ENCODE assay signal across 1 cellular context in the genomic region with DNA sequence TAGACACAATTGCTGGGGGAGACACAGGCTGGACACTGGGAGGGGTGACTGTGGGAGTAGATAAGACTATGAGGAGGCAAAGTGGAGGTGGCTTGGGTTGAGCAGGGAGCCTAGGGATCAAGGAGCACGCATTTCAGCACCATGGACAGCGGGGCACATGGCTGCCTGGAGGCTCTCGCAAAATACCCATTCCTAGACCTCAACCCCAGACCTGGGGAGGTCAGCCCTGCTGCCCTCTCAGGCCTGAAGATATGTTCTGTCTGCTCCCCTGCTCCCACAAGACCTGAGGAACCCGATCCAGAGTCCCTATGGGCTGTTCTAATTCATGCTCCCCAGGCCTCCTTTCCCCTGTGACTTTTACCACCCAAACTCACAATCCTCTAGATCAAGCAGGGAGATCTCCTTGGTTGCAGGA.
A peak's percentile ranks its signal among the peaks of the same experiment; 100 is the strongest.
TF ChIP-seq lines count a peak whose summit lies in the region.

No MANE protein-coding gene starts in this region.

TF ChIP-seq in HepG2, 621 proteins besides CTCF, POLR2A, EP300 and RAD21 (continued from another document and continues in another):
- TF ChIP-seq, protein P1, sequence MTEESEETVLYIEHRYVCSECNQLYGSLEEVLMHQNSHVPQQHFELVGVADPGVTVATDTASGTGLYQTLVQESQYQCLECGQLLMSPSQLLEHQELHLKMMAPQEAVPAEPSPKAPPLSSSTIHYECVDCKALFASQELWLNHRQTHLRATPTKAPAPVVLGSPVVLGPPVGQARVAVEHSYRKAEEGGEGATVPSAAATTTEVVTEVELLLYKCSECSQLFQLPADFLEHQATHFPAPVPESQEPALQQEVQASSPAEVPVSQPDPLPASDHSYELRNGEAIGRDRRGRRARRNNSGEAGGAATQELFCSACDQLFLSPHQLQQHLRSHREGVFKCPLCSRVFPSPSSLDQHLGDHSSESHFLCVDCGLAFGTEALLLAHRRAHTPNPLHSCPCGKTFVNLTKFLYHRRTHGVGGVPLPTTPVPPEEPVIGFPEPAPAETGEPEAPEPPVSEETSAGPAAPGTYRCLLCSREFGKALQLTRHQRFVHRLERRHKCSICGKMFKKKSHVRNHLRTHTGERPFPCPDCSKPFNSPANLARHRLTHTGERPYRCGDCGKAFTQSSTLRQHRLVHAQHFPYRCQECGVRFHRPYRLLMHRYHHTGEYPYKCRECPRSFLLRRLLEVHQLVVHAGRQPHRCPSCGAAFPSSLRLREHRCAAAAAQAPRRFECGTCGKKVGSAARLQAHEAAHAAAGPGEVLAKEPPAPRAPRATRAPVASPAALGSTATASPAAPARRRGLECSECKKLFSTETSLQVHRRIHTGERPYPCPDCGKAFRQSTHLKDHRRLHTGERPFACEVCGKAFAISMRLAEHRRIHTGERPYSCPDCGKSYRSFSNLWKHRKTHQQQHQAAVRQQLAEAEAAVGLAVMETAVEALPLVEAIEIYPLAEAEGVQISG (CRISPR knock-in tag; IDR thresholded peaks at IDR 0.05) = peak; percentile 71
- TF ChIP-seq ZNF629 (CRISPR knock-in tag; conservative IDR thresholded peaks at IDR 0.05) = no peak
- no peak for TF ChIP-seq ZNF20 (CRISPR knock-in tag; IDR thresholded peaks at IDR 0.05)
- no peak for TF ChIP-seq PHF8 (CRISPR knock-in tag; IDR thresholded peaks at IDR 0.05)
- no peak for TF ChIP-seq SNRNP70 (IDR thresholded peaks at IDR 0.05; ENCODE audit: low read depth, low read length)
- TF ChIP-seq STAG1 (CRISPR knock-in tag; IDR thresholded peaks at IDR 0.05) = 0 out of 2 replicates have a peak, but pooled peaks have one; percentile 11
- TF ChIP-seq CBX5 (CRISPR knock-in tag; IDR thresholded peaks at IDR 0.05; ENCODE audit: borderline replicate concordance) = no peak
- peak; percentile 55; the same call in 1 of the 2 replicates for TF ChIP-seq ZNF430 (CRISPR knock-in tag; IDR thresholded peaks at IDR 0.05)
- TF ChIP-seq, protein P2, sequence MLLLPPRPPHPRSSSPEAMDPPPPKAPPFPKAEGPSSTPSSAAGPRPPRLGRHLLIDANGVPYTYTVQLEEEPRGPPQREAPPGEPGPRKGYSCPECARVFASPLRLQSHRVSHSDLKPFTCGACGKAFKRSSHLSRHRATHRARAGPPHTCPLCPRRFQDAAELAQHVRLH (CRISPR knock-in tag; IDR thresholded peaks at IDR 0.05; ENCODE audit: borderline replicate concordance, low read depth) = peak; percentile 84; the same call in 1 of the 2 replicates
- TF ChIP-seq KDM1A (CRISPR knock-in tag; IDR thresholded peaks at IDR 0.05) = no peak
- TF ChIP-seq NAIF1 (CRISPR knock-in tag; IDR thresholded peaks at IDR 0.05; ENCODE audit: borderline replicate concordance) = 0 out of 2 replicates have a peak, but pooled peaks have one; percentile 25
- TF ChIP-seq ZNF160 (CRISPR knock-in tag; IDR thresholded peaks at IDR 0.05) = 0 out of 2 replicates have a peak, but pooled peaks have one; percentile 58
- TF ChIP-seq, protein P3, sequence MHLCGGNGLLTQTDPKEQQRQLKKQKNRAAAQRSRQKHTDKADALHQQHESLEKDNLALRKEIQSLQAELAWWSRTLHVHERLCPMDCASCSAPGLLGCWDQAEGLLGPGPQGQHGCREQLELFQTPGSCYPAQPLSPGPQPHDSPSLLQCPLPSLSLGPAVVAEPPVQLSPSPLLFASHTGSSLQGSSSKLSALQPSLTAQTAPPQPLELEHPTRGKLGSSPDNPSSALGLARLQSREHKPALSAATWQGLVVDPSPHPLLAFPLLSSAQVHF (CRISPR knock-in tag; IDR thresholded peaks at IDR 0.05) = 0 out of 2 replicates have a peak, but pooled peaks have one; percentile 26
- TF ChIP-seq GMEB2 (CRISPR knock-in tag; IDR thresholded peaks at IDR 0.05; ENCODE audit: low read depth) = no peak
- TF ChIP-seq FOXJ3 (CRISPR knock-in tag; IDR thresholded peaks at IDR 0.05; ENCODE audit: borderline replicate concordance) = no peak
- TF ChIP-seq STAT5B (CRISPR knock-in tag; IDR thresholded peaks at IDR 0.05) = 0 out of 2 replicates have a peak, but pooled peaks have one; percentile 38
- TF ChIP-seq ZNF891 (CRISPR knock-in tag; IDR thresholded peaks at IDR 0.05) = peak; percentile 54; the same call in 1 of the 2 replicates
- TF ChIP-seq MLX (CRISPR knock-in tag; IDR thresholded peaks at IDR 0.05) = no peak
- no peak for TF ChIP-seq HIVEP1 (CRISPR knock-in tag; IDR thresholded peaks at IDR 0.05)
- TF ChIP-seq NR2F2 (IDR thresholded peaks at IDR 0.05; ENCODE audit: borderline replicate concordance, low read depth) = no peak
- TF ChIP-seq ZBTB7A (CRISPR knock-in tag; IDR thresholded peaks at IDR 0.05) = no peak
- TF ChIP-seq, protein P4, sequence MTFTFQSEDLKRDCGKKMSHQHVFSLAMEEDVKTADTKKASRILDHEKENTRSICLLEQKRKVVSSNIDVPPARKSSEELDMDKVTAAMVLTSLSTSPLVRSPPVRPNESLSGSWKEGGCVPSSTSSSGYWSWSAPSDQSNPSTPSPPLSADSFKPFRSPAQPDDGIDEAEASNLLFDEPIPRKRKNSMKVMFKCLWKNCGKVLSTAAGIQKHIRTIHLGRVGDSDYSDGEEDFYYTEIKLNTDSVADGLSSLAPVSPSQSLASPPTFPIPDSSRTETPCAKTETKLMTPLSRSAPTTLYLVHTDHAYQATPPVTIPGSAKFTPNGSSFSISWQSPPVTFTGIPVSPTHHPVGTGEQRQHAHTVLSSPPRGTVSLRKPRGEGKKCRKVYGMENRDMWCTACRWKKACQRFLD (CRISPR knock-in tag; IDR thresholded peaks at IDR 0.05; ENCODE audit: borderline replicate concordance) = peak; percentile 69; the same call in 1 of the 2 replicates
- TF ChIP-seq, protein P5, sequence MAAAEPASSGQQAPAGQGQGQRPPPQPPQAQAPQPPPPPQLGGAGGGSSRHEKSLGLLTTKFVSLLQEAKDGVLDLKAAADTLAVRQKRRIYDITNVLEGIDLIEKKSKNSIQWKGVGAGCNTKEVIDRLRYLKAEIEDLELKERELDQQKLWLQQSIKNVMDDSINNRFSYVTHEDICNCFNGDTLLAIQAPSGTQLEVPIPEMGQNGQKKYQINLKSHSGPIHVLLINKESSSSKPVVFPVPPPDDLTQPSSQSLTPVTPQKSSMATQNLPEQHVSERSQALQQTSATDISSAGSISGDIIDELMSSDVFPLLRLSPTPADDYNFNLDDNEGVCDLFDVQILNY (CRISPR knock-in tag; conservative IDR thresholded peaks at IDR 0.05) = 0 out of 2 replicates have a peak, but pooled peaks have one; percentile 36
- TF ChIP-seq NFYC (CRISPR knock-in tag; IDR thresholded peaks at IDR 0.05) = no peak
- TF ChIP-seq HOXA3 (CRISPR knock-in tag; IDR thresholded peaks at IDR 0.05) = peak; percentile 65; the same call in 1 of the 2 replicates
- TF ChIP-seq, protein P6, sequence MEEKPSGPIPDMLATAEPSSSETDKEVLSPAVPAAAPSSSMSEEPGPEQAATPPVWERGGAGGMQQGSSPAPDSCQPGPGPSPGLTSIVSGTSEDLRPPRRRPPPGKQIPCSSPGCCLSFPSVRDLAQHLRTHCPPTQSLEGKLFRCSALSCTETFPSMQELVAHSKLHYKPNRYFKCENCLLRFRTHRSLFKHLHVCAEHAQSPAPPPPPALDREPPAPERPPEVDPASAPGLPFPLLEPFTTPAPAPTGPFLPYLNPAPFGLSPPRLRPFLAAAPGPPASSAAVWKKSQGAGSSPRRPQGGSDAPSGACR (CRISPR knock-in tag; IDR thresholded peaks at IDR 0.05) = 0 out of 2 replicates have a peak, but pooled peaks have one; percentile 64
- TF ChIP-seq CREB1 (IDR thresholded peaks at IDR 0.05) = no peak
- TF ChIP-seq CREB1 (CRISPR knock-in tag; IDR thresholded peaks at IDR 0.05) = no peak
- TF ChIP-seq FIP1L1 (IDR thresholded peaks at IDR 0.05; ENCODE audit: borderline replicate concordance, insufficient read depth, low read depth, low read length) = no peak
- TF ChIP-seq CENPT (CRISPR knock-in tag; IDR thresholded peaks at IDR 0.05; ENCODE audit: low read depth) = no peak
- 0 out of 2 replicates have a peak, but pooled peaks have one; percentile 40 for TF ChIP-seq KDM2A (CRISPR knock-in tag; IDR thresholded peaks at IDR 0.05; ENCODE audit: borderline replicate concordance, low read depth)
- no peak for TF ChIP-seq KIAA2018 (CRISPR knock-in tag; IDR thresholded peaks at IDR 0.05; ENCODE audit: borderline replicate concordance)
- no peak for TF ChIP-seq HNRNPL (IDR thresholded peaks at IDR 0.05; ENCODE audit: low read depth, low read length)
- TF ChIP-seq ZNF800 (CRISPR knock-in tag; IDR thresholded peaks at IDR 0.05) = peak; percentile 67; the same call in 1 of the 2 replicates
- no peak for TF ChIP-seq ZNF484 (CRISPR knock-in tag; IDR thresholded peaks at IDR 0.05; ENCODE audit: borderline replicate concordance, low read depth)
